Comparison of ENCODE assay signal across 9 cellular contexts in genomic region chr21:33974513-33975468, GRCh38. TPM values are rescaled to one million over a fixed set of nuclear protein-coding genes. Genes with fewer than 3 reads are reported as not detected.
DNase-seq lines count a peak whose midpoint lies in the region; ATAC-seq and TF ChIP-seq lines count a peak whose summit lies in the region.
"Had no signal": no experiment of that assay in that cellular context is flagged by ENCODE, and none has a peak within 500 bp of the region (broad histone marks: within the 10 kb centered on the region; RNA-seq: fewer than 3 reads in every experiment).

No MANE protein-coding gene starts in this region.

- no peak for TF ChIP-seq CTCF in right atrium auricular region (IDR thresholded peaks at IDR 0.05)
- TF ChIP-seq CTCF in activated B cell treated with CpG ODN at 0.5 μM for 24 hours (IDR thresholded peaks at IDR 0.05), result no peak
- TF ChIP-seq CTCF in gastroesophageal sphincter (IDR thresholded peaks at IDR 0.05), result no peak
- no peak for TF ChIP-seq CTCF in transverse colon (IDR thresholded peaks at IDR 0.05)

- H3K36me3 ChIP-seq in right atrium auricular region (no peaks in the 10 kb centered on the region), gastroesophageal sphincter (no peaks in the 10 kb centered on the region), transverse colon (no peaks in the 10 kb centered on the region)

- POLR2A ChIA-PET in activated B cell treated with CpG ODN at 0.5 μM for 24 hours (lab: Charles Lee), result interaction anchor here (1.1 to 2.2 kb wide), 2 partner anchors 22 to 29 kb away, joined by 3 to 7 read pairs; no protein-coding TSS in a partner anchor

- no peak for TF ChIP-seq POLR2A in gastroesophageal sphincter (IDR thresholded peaks at IDR 0.05)
- no peak for TF ChIP-seq POLR2A in transverse colon (IDR thresholded peaks at IDR 0.05)

- H3K9me3 ChIP-seq in right atrium auricular region (no peaks in the 10 kb centered on the region), gastroesophageal sphincter (no peaks in the 10 kb centered on the region), transverse colon (no peaks in the 10 kb centered on the region)

- peak overlapping the region; percentile 90 for H3K27ac Mint-ChIP-seq in activated B cell treated with CpG ODN at 0.5 μM for 24 hours
- H3K27ac Mint-ChIP-seq in immature natural killer cell, result peak overlapping the region; percentile 93 to 99 (median 98)

- H3K9me3 Mint-ChIP-seq in activated B cell treated with CpG ODN at 0.5 μM for 24 hours (no peaks in the 10 kb centered on the region), immature natural killer cell (no peaks in the 10 kb centered on the region)

- intact Hi-C loops in left ventricle myocardium superior (cut with micrococcal nuclease), result no loop called here
- intact Hi-C loops in activated B cell treated with CpG ODN at 0.5 μM for 24 hours (cut with micrococcal nuclease), result loop anchor here (1.0 to 2.0 kb wide), 3 partner anchors 26 to 50 kb away; no protein-coding TSS in a partner anchor
- intact Hi-C loops in transverse colon (cut with DNase I; ENCODE audit: low total_unique reads), result no loop called here

- H3K27me3 Mint-ChIP-seq in activated B cell treated with CpG ODN at 0.5 μM for 24 hours (no peaks in the 10 kb centered on the region), immature natural killer cell (ENCODE audit: low read depth in 3 of 3) (peaks cover 5 to 11% (median 7%) of the 10 kb centered on the region in 3 donors)

- DNase-seq in right atrium auricular region (ENCODE audit: low spot score) (no peak), left ventricle myocardium superior (no peak), activated B cell treated with CpG ODN at 0.5 μM for 24 hours (no peak), immature natural killer cell (no peak), NAMALWA (ENCODE audit: low spot score) (no peak), putamen (ENCODE audit: low spot score) (no peak), transverse colon (no peak)
- DNase-seq: NCI-H1694 had no signal

- H3K4me1 Mint-ChIP-seq in activated B cell treated with CpG ODN at 0.5 μM for 24 hours (peaks cover 36% of the 10 kb centered on the region), immature natural killer cell (peaks cover 53 to 63% of the 10 kb centered on the region in 2 donors)

- H3K4me3 Mint-ChIP-seq in activated B cell treated with CpG ODN at 0.5 μM for 24 hours (no peak overlapping the region), immature natural killer cell (peak overlapping the region; percentile 72 to 83 (median 75))

- H3K36me3 Mint-ChIP-seq in activated B cell treated with CpG ODN at 0.5 μM for 24 hours (ENCODE audit: low read depth) (no peaks in the 10 kb centered on the region), immature natural killer cell (peaks cover 0 to 3% (median 0%) of the 10 kb centered on the region in 3 donors)

- H3K27me3 ChIP-seq in right atrium auricular region (no peaks in the 10 kb centered on the region), gastroesophageal sphincter (no peaks in the 10 kb centered on the region), transverse colon (peaks cover 9% of the 10 kb centered on the region)

- no peak overlapping the region for H3K4me3 ChIP-seq in right atrium auricular region
- H3K4me3 ChIP-seq in gastroesophageal sphincter, result no peak overlapping the region
- H3K4me3 ChIP-seq in transverse colon, result no peak overlapping the region

- H3K4me1 ChIP-seq in right atrium auricular region (peaks cover 0 to 38% of the 10 kb centered on the region in 2 donors), gastroesophageal sphincter (peaks cover 0 to 22% (median 9%) of the 10 kb centered on the region in 3 donors), transverse colon (peaks cover 10 to 47% (median 22%) of the 10 kb centered on the region in 4 donors)

- no peak for TF ChIP-seq EP300 in gastroesophageal sphincter (IDR thresholded peaks at IDR 0.05)
- no peak for TF ChIP-seq EP300 in transverse colon (IDR thresholded peaks at IDR 0.05; ENCODE audit: low read depth)

- ATAC-seq in left ventricle myocardium superior (no peak), activated B cell treated with CpG ODN at 0.5 μM for 24 hours (ENCODE audit: low read depth) (no peak), gastroesophageal sphincter (no peak)

- CTCF ChIA-PET in activated B cell treated with CpG ODN at 0.5 μM for 24 hours (lab: Charles Lee), result interaction anchor here (0.8 to 2.0 kb wide), 2 partner anchors 98 to 372 kb away, joined by 3 to 4 read pairs; partner anchors contain the start of genes MRPS6 and SLC5A3

- in situ Hi-C loops in transverse colon (cut with MboI; ENCODE audit: low pct_ligation_motif_present in 1 of 4, low pct_unique_long_range_greater_than_20kb in 1 of 4, low sequenced_read_pairs in 3 of 4), result no loop called here

- H3K27ac ChIP-seq in right atrium auricular region, result peak overlapping the region; percentile 85 to 91
- no peak overlapping the region for H3K27ac ChIP-seq in gastroesophageal sphincter
- peak overlapping the region in 2 of 4 donors; percentile 63 to 65 for H3K27ac ChIP-seq in transverse colon

- WGBS in gastroesophageal sphincter (ENCODE audit: low coverage in 1 of 2), 2 donors, result 94 to 100% methylated on average over 4 to 9 of the region's 9 CpGs
- 91% methylated on average over 9 of the region's 9 CpGs for WGBS in transverse colon (ENCODE audit: low coverage in 1 of 2), 2 donors

RNA-seq across cellular contexts. Expression of gene ATP5PO, which starts 59.2 kb away (rescaled TPM):
- total RNA-seq in right atrium auricular region (100 to 1,000 TPM; 593 to 693 TPM), left ventricle myocardium superior (850 TPM), activated B cell treated with CpG ODN at 0.5 μM for 24 hours (169 and 193 TPM in 2 replicates), gastroesophageal sphincter (100 to 1,000 TPM; 133 to 311 (median 214) TPM), transverse colon (100 to 1,000 TPM in 2 of 4 donors, 10 to 100 TPM in 2; 65.1 to 375 (median 193) TPM)
- polyA plus RNA-seq in immature natural killer cell, result 100 to 1,000 TPM; 280 to 387 (median 352) TPM

Comparison
In these comparisons a context has a peak if more than half of its experiments do, and no peak if none do; other contexts are left out.
1. H3K27ac ChIP-seq: peak in right atrium auricular region (2 of 2); none in gastroesophageal sphincter (0 of 4).